In the genomic region with DNA sequence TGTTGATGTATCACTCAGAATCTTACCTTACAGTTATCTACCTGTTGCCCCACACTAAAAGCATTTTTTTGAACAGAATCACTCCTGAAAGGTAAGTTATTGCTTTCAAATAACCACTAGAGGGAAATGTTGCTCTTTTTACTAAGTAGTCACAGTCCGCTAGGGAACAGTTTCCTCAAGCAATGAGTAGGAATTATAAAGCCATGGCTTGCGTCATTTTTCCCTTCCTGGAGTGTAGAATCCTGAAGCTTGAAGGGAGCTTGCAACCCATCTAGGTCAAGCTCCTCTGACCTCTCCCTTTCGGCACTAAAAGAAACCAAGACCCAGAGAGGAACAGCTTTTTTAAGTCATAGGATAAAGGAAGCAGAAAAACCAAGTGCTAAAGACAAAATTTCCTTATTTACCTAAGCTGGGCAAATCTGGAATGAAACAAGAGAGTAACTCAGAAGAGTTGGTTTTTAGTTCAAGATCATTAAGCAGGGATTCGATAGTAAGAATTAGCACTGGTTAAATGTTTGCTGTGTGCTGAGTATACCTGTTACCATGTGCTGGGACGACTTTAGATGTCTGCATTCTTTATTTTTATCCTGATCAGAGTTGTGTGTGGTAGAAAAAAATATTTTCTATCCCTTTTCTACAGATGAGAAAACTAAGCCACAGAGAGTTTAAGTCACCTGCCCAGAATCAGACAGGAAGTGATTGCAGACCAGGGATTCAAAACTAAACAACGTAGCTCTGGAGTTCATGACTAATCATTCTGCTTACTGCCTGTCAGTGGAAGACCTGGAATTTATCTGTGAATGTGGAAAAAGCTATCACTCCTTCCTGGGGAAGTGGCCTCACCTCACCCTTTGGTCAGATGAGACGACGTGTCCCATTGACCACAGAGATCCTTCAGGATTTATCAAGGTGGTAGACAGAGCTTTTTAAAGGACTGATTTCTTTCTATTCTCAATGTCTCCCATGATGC, we compare ENCODE assay signal across 8 cellular contexts.
DNase-seq lines count a peak whose midpoint lies in the region; ATAC-seq, FAIRE-seq and TF ChIP-seq lines count a peak whose summit lies in the region.

No MANE protein-coding gene starts in this region.

- TF ChIP-seq EP300 in tibial nerve (IDR thresholded peaks at IDR 0.05) = no peak

- no peaks in the 10 kb centered on the region for H3K9me3 Mint-ChIP-seq in MCF 10A (ENCODE audit: unreplicated experiment)
- H3K9me3 Mint-ChIP-seq in activated naive CD8-positive, alpha-beta T cell treated with anti-CD3 and anti-CD28 coated beads for 36 hours = no peaks in the 10 kb centered on the region

- intact Hi-C loops in MCF 10A (cut with micrococcal nuclease) = loop anchor here (1.0 to 2.0 kb wide), 6 partner anchors 123 to 802 kb away; no protein-coding TSS in a partner anchor

- H3K4me1 Mint-ChIP-seq in MCF 10A (ENCODE audit: insufficient read depth, unreplicated experiment) = peaks cover 7% of the 10 kb centered on the region
- peaks cover 8% of the 10 kb centered on the region for H3K4me1 Mint-ChIP-seq in activated naive CD8-positive, alpha-beta T cell treated with anti-CD3 and anti-CD28 coated beads for 36 hours

- no peaks in the 10 kb centered on the region for H3K36me3 ChIP-seq in tibial nerve

- H3K4me1 ChIP-seq in tibial nerve = peaks cover 0 to 5% (median 0%) of the 10 kb centered on the region in 4 donors

- no peak overlapping the region for H3K4me3 ChIP-seq in tibial nerve

- 34 to 36% methylated on average over 8 of the region's 8 CpGs for WGBS in tibial nerve, 2 donors

- FAIRE-seq in islet of Langerhans (lab: Jason Lieb, UNC) = peak; percentile 100

- no peaks in the 10 kb centered on the region for H3K27me3 Mint-ChIP-seq in MCF 10A (ENCODE audit: insufficient read depth, unreplicated experiment)
- H3K27me3 Mint-ChIP-seq in activated naive CD8-positive, alpha-beta T cell treated with anti-CD3 and anti-CD28 coated beads for 36 hours = peaks cover 23% of the 10 kb centered on the region

- TF ChIP-seq CTCF in MCF 10A (IDR thresholded peaks at IDR 0.05; ENCODE audit: unreplicated experiment) (peak; percentile 64), tibial nerve (IDR thresholded peaks at IDR 0.05) (peak; percentile 36 to 78 (median 51))

- POLR2A ChIA-PET in MCF 10A (lab: Yijun Ruan, JAX) = interaction anchor here (0.7 to 1.5 kb wide), 4 partner anchors 8 to 710 kb away, joined by 3 to 7 read pairs (median 4); no protein-coding TSS in a partner anchor

- H3K36me3 Mint-ChIP-seq in MCF 10A (ENCODE audit: insufficient read depth, unreplicated experiment) = no peaks in the 10 kb centered on the region
- no peaks in the 10 kb centered on the region for H3K36me3 Mint-ChIP-seq in activated naive CD8-positive, alpha-beta T cell treated with anti-CD3 and anti-CD28 coated beads for 36 hours

- DNase-seq in DMS79 (lab: John Stamatoyannopoulos, UW) = peak; percentile 26
- DNase-seq in NCI-H446 (lab: John Stamatoyannopoulos, UW) = peak; percentile 2 to 65
- peak; percentile 85 for DNase-seq in MCF 10A (ENCODE audit: unreplicated experiment)
- peak in 1 of 2 donors; percentile 19 for DNase-seq in tibial nerve (ENCODE audit: low spot score in 2 of 2)
- DNase-seq in activated naive CD8-positive, alpha-beta T cell treated with anti-CD3 and anti-CD28 coated beads for 36 hours = no peak

- peak; percentile 68 for ATAC-seq in HG02678 (IDR thresholded peaks at IDR 0.05; ENCODE audit: unreplicated experiment)
- ATAC-seq in GM18517 (IDR thresholded peaks at IDR 0.05; ENCODE audit: unreplicated experiment) = no peak

- no peaks in the 10 kb centered on the region for H3K9me3 ChIP-seq in tibial nerve

- peak overlapping the region; percentile 93 for H3K27ac Mint-ChIP-seq in MCF 10A (ENCODE audit: low read depth, unreplicated experiment)
- no peak overlapping the region for H3K27ac Mint-ChIP-seq in activated naive CD8-positive, alpha-beta T cell treated with anti-CD3 and anti-CD28 coated beads for 36 hours

- H3K4me3 Mint-ChIP-seq in MCF 10A (ENCODE audit: unreplicated experiment) = peak overlapping the region; percentile 16
- no peak overlapping the region for H3K4me3 Mint-ChIP-seq in activated naive CD8-positive, alpha-beta T cell treated with anti-CD3 and anti-CD28 coated beads for 36 hours

- CTCF ChIA-PET in MCF 10A (lab: Yijun Ruan, JAX) = interaction anchor here (0.6 to 2.3 kb wide), 50 partner anchors 9 to 1798 kb away, joined by 3 to 32 read pairs (median 4); a partner anchor contains a TSS

- no peak for TF ChIP-seq POLR2A in tibial nerve (IDR thresholded peaks at IDR 0.05)

- BruUV-seq in MCF 10A (replicated peaks; lab: Mats Ljungman, UMichigan) = no TSS peak

- H3K27me3 ChIP-seq in tibial nerve = no peaks in the 10 kb centered on the region

- no peak overlapping the region for H3K27ac ChIP-seq in tibial nerve
